In the genomic region with DNA sequence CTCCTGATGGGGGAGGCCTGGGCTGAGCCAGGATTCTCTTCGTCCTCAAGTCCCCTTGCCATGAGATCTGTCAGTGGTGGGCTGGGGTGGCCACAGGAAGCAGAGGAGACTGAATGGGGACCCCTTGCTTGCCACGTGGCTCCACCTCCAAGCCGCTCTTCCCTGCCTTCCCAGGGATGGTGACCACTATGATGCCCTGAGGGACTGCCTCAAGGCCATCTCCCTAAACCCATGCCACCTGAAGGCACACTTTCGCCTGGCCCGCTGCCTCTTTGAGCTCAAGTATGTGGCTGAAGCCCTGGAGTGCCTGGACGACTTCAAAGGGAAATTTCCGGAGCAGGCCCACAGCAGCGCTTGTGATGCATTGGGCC, we compare ENCODE assay signal across 9 cellular contexts.
DNase-seq lines count a peak whose midpoint lies in the region; ATAC-seq and TF ChIP-seq lines count a peak whose summit lies in the region.
"Had no signal": no experiment of that assay in that cellular context is flagged by ENCODE, and none has a peak within 500 bp of the region (broad histone marks: within the 10 kb centered on the region; RNA-seq: fewer than 3 reads in every experiment).

No MANE protein-coding gene starts in this region.

- H3K27ac Mint-ChIP-seq in stimulated activated naive B cell treated with anti-CD40 and anti-IgM and Interleukin-4, amounts not matched to agents 10 μg/mL and 1 μg/mL and 100 μg/mL, for 72 hours, result peak overlapping the region; percentile 37
- H3K27ac Mint-ChIP-seq: memory B cell had no signal

- H3K4me3 Mint-ChIP-seq in stimulated activated naive B cell treated with anti-CD40 and anti-IgM and Interleukin-4, amounts not matched to agents 10 μg/mL and 1 μg/mL and 100 μg/mL, for 72 hours, result no peak overlapping the region
- H3K4me3 Mint-ChIP-seq: memory B cell had no signal

- H3K36me3 ChIP-seq in HUES6 (ENCODE audit: control insufficient read depth, insufficient read depth, low read length) (peaks cover 6% of the 10 kb centered on the region), WERI-Rb-1 (peaks cover 75% of the 10 kb centered on the region)

- DNase-seq in WERI-Rb-1 (no peak), T-helper 2 cell (no peak), NCI-H524 (lab: John Stamatoyannopoulos, UW) (no peak)
- no peak for DNase-seq in stimulated activated naive B cell treated with anti-CD40 and anti-IgM and Interleukin-4, amounts not matched to agents 10 μg/mL and 1 μg/mL and 100 μg/mL, for 72 hours
- no peak for DNase-seq in activated CD4-positive, alpha-beta T cell treated with anti-CD3 and anti-CD28 coated beads for 1 hour

- H3K27me3 ChIP-seq in HUES6 (ENCODE audit: control insufficient read depth, insufficient read depth, low read length) (no peaks in the 10 kb centered on the region), WERI-Rb-1 (ENCODE audit: insufficient read depth, low read depth, severe bottlenecking) (no peaks in the 10 kb centered on the region), layer of hippocampus (ENCODE audit: control insufficient read depth, insufficient read depth, low read length) (no peaks in the 10 kb centered on the region)

- H3K9me3 Mint-ChIP-seq in stimulated activated naive B cell treated with anti-CD40 and anti-IgM and Interleukin-4, amounts not matched to agents 10 μg/mL and 1 μg/mL and 100 μg/mL, for 72 hours, result no peaks in the 10 kb centered on the region
- H3K9me3 Mint-ChIP-seq: memory B cell had no signal

- H3K27me3 Mint-ChIP-seq in stimulated activated naive B cell treated with anti-CD40 and anti-IgM and Interleukin-4, amounts not matched to agents 10 μg/mL and 1 μg/mL and 100 μg/mL, for 72 hours, result no peaks in the 10 kb centered on the region
- H3K27me3 Mint-ChIP-seq: memory B cell had no signal

- peaks cover 6 to 10% of the 10 kb centered on the region in 2 donors for H3K4me1 Mint-ChIP-seq in stimulated activated naive B cell treated with anti-CD40 and anti-IgM and Interleukin-4, amounts not matched to agents 10 μg/mL and 1 μg/mL and 100 μg/mL, for 72 hours

- ATAC-seq in stimulated activated naive B cell treated with anti-CD40 and anti-IgM and Interleukin-4, amounts not matched to agents 10 μg/mL and 1 μg/mL and 100 μg/mL, for 72 hours (replicated peaks), result no peak
- ATAC-seq in HG03159 (IDR thresholded peaks at IDR 0.05; ENCODE audit: unreplicated experiment), result no peak

- H3K36me3 Mint-ChIP-seq in stimulated activated naive B cell treated with anti-CD40 and anti-IgM and Interleukin-4, amounts not matched to agents 10 μg/mL and 1 μg/mL and 100 μg/mL, for 72 hours, result peaks cover 5 to 46% of the 10 kb centered on the region in 2 donors

- H3K4me1 ChIP-seq in HUES6 (ENCODE audit: control insufficient read depth, insufficient read depth, low read length), result peaks cover 35% of the 10 kb centered on the region

- H3K9me3 ChIP-seq in HUES6 (ENCODE audit: control insufficient read depth, insufficient read depth, low read depth, low read length) (no peaks in the 10 kb centered on the region), WERI-Rb-1 (ENCODE audit: severe bottlenecking) (no peaks in the 10 kb centered on the region)

- H3K27ac ChIP-seq in HUES6 (ENCODE audit: low read depth, low read length), result no peak overlapping the region; the same call in 1 of the 2 replicates
- H3K27ac ChIP-seq in WERI-Rb-1, result peak overlapping the region; percentile 69
- peak overlapping the region; percentile 80 for H3K27ac ChIP-seq in layer of hippocampus (ENCODE audit: low read depth, low read length)

- H3K9ac ChIP-seq in HUES6 (ENCODE audit: low read length), result peak overlapping the region; percentile 12

- no peak overlapping the region for H3K4me3 ChIP-seq in HUES6 (ENCODE audit: low read depth, low read length)
- H3K4me3 ChIP-seq in WERI-Rb-1 (ENCODE audit: low read depth, low read length), result no peak overlapping the region

- TF ChIP-seq CTCF in WERI-Rb-1 (IDR thresholded peaks at IDR 0.05; ENCODE audit: low read depth, low read length), result no peak
